1 cellular context compared by ENCODE assay signal in genomic region chr17:17633310-17633709, GRCh38.
TF ChIP-seq lines count a peak whose summit lies in the region.

No MANE protein-coding gene starts in this region.

TF ChIP-seq in WTC11, 78 proteins besides CTCF, POLR2A, EP300 and RAD21 (continued from another document):
- TF ChIP-seq PRDM15 (CRISPR knock-in tag; IDR thresholded peaks at IDR 0.05) (no peak), ATF1 (CRISPR knock-in tag; IDR thresholded peaks at IDR 0.05) (no peak), ZNF219 (CRISPR knock-in tag; IDR thresholded peaks at IDR 0.05; ENCODE audit: borderline replicate concordance) (no peak), ESRRA (CRISPR knock-in tag; IDR thresholded peaks at IDR 0.05; ENCODE audit: borderline replicate concordance) (no peak), CREM (CRISPR knock-in tag; IDR thresholded peaks at IDR 0.05) (no peak), ERG (CRISPR knock-in tag; IDR thresholded peaks at IDR 0.05) (no peak), SMAD3 (CRISPR knock-in tag; IDR thresholded peaks at IDR 0.05; ENCODE audit: borderline replicate concordance) (no peak), MYBL2 (CRISPR knock-in tag; IDR thresholded peaks at IDR 0.05) (no peak), USF1 (CRISPR knock-in tag; IDR thresholded peaks at IDR 0.05) (no peak), NFATC4 (CRISPR knock-in tag; IDR thresholded peaks at IDR 0.05) (no peak), CBFB (CRISPR knock-in tag; IDR thresholded peaks at IDR 0.05; ENCODE audit: low read depth) (no peak)
